2 cellular contexts compared by ENCODE assay signal in genomic region chr15:68469162-68470048, GRCh38.
TF ChIP-seq lines count a peak whose summit lies in the region.

No MANE protein-coding gene starts in this region.

TF ChIP-seq in A549, 52 proteins besides CTCF, POLR2A, EP300 and RAD21:
- TF ChIP-seq MYC (IDR thresholded peaks at IDR 0.05; ENCODE audit: borderline replicate concordance, low read length) (no peak), EHMT2 (IDR thresholded peaks at IDR 0.05; ENCODE audit: low read depth) (no peak), ZC3H11A (IDR thresholded peaks at IDR 0.05) (no peak), NR3C1 (IDR thresholded peaks at IDR 0.05) (no peak), BCL3 (IDR thresholded peaks at IDR 0.05) (no peak), RCOR1 (IDR thresholded peaks at IDR 0.05; ENCODE audit: low read depth, low read length) (no peak), ESRRA (IDR thresholded peaks at IDR 0.05; ENCODE audit: borderline replicate concordance, low read length) (no peak), SMC3 (IDR thresholded peaks at IDR 0.05) (no peak), MAFK (IDR thresholded peaks at IDR 0.05; ENCODE audit: partially characterized antibody) (no peak)

TF ChIP-seq in IMR-90, 13 proteins besides CTCF, POLR2A, EP300 and RAD21:
- TF ChIP-seq SMC3 (IDR thresholded peaks at IDR 0.05; ENCODE audit: low read depth, low read length) (no peak), CEBPB (IDR thresholded peaks at IDR 0.05; ENCODE audit: low read depth, low read length) (no peak), MAFK (IDR thresholded peaks at IDR 0.05; ENCODE audit: low read depth, low read length) (no peak), RFX5 (IDR thresholded peaks at IDR 0.05; ENCODE audit: low read depth, low read length) (no peak), USF2 (IDR thresholded peaks at IDR 0.05; ENCODE audit: low read depth, low read length) (no peak), BHLHE40 (IDR thresholded peaks at IDR 0.05; ENCODE audit: low read depth, low read length) (no peak), MAZ (IDR thresholded peaks at IDR 0.05; ENCODE audit: borderline replicate concordance, low read depth, low read length) (no peak), MXI1 (IDR thresholded peaks at IDR 0.05; ENCODE audit: borderline replicate concordance, low read depth, low read length) (no peak)
TF ChIP-seq in IMR-90: peak in this region for 0.
